ENCODE assay signal across 8 cellular contexts in the genomic region with DNA sequence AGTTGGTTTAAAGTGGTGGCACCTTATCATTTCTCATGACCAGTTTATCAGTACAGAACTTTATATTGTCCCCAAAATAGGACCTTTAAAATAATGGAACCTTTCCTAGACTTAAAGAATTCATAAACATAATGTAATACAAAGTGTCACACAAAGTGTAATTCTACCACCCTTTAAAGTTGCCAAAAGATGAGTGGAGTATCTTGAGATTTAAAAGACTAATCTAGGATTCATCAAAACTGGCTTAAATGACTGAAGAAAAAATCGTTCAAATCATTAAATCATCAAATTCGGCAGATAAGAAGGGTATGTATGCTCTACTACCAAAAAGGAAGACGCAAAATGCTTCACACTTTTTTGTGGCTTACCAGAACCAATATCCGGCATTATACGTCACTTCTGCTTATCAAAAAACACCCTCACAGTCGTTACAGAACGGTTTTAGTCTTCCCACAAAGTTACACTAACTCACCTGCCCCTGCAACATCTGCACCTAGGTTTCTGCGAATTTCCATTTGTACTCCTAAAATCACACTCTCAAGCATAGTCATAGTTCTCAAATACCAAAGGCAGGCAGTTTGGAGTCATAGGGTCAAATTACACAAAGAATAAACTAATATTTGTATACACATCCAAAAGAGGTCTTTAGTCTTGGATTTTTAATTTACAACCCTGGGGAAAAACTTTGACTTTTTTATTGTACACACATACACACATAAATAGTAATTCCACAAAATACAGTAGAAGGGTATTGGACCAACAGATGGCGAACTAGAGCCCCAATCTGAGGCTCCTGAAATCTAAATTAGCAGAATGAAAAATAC. TPM values are rescaled to one million over a fixed set of nuclear protein-coding genes. Genes with fewer than 3 reads are reported as not detected.
DNase-seq lines count a peak whose midpoint lies in the region; ATAC-seq and TF ChIP-seq lines count a peak whose summit lies in the region.

No MANE protein-coding gene starts in this region.

- peaks cover 22 to 31% of the 10 kb centered on the region in 2 donors for H3K4me1 ChIP-seq in muscle layer of duodenum (ENCODE audit: control insufficient read depth in 1 of 2, insufficient read depth in 2 of 2, low read length in 2 of 2)

- peak overlapping the region; percentile 70 for H3K27ac ChIP-seq in muscle layer of duodenum (ENCODE audit: low read length)

- no peaks in the 10 kb centered on the region for H3K9me3 ChIP-seq in muscle layer of duodenum (ENCODE audit: control insufficient read depth in 1 of 2, low read length in 2 of 2)

- intact Hi-C loops in dendritic cell treated with granulocyte-macrophage colony-stimulating factor and Interleukin-4, amounts not matched to agents 40 ng/mL and 50 ng/mL, for 4 days (cut with micrococcal nuclease): no loop called here

- no peaks in the 10 kb centered on the region for H3K27me3 Mint-ChIP-seq in dendritic cell treated with granulocyte-macrophage colony-stimulating factor and Interleukin-4, amounts not matched to agents 40 ng/mL and 50 ng/mL, for 4 days
- no peaks in the 10 kb centered on the region for H3K27me3 Mint-ChIP-seq in type B pancreatic cell

- H3K4me3 Mint-ChIP-seq in dendritic cell treated with granulocyte-macrophage colony-stimulating factor and Interleukin-4, amounts not matched to agents 40 ng/mL and 50 ng/mL, for 4 days: peak overlapping the region; percentile 85
- peak overlapping the region; percentile 91 for H3K4me3 Mint-ChIP-seq in type B pancreatic cell

- peaks cover 30% of the 10 kb centered on the region for H3K4me1 Mint-ChIP-seq in dendritic cell treated with granulocyte-macrophage colony-stimulating factor and Interleukin-4, amounts not matched to agents 40 ng/mL and 50 ng/mL, for 4 days (ENCODE audit: low read depth)
- peaks cover 29% of the 10 kb centered on the region for H3K4me1 Mint-ChIP-seq in type B pancreatic cell (ENCODE audit: unreplicated experiment)

- ATAC-seq in GM18909 (IDR thresholded peaks at IDR 0.05; ENCODE audit: poor library complexity, unreplicated experiment): no peak

- peak overlapping the region; percentile 62 to 96 for H3K4me3 ChIP-seq in muscle layer of duodenum (ENCODE audit: low read depth in 1 of 2, low read length in 2 of 2)

- no peaks in the 10 kb centered on the region for H3K9me3 Mint-ChIP-seq in dendritic cell treated with granulocyte-macrophage colony-stimulating factor and Interleukin-4, amounts not matched to agents 40 ng/mL and 50 ng/mL, for 4 days
- H3K9me3 Mint-ChIP-seq in type B pancreatic cell: peaks cover 5% of the 10 kb centered on the region

- H3K36me3 ChIP-seq in muscle layer of duodenum (ENCODE audit: control insufficient read depth in 1 of 2, insufficient read depth in 2 of 2, low read length in 2 of 2): peaks cover 0 to 24% of the 10 kb centered on the region in 2 donors

- TF ChIP-seq CTCF in type B pancreatic cell (conservative IDR thresholded peaks at IDR 0.05): peak; percentile 76

- DNase-seq in NCI-H345 (lab: John Stamatoyannopoulos, UW) (peak; percentile 20), NCI-H345 treated with DMSO at 0.1 percent for 48 hours (lab: John Stamatoyannopoulos, UW; ENCODE audit: unreplicated experiment) (no peak), M059J (ENCODE audit: low read depth) (peak; percentile 66), T-helper 9 cell (peak; percentile 39), type B pancreatic cell (ENCODE audit: extremely low spot score, unreplicated experiment) (no peak)

- peaks cover 43% of the 10 kb centered on the region for H3K36me3 Mint-ChIP-seq in dendritic cell treated with granulocyte-macrophage colony-stimulating factor and Interleukin-4, amounts not matched to agents 40 ng/mL and 50 ng/mL, for 4 days (ENCODE audit: low read depth)
- H3K36me3 Mint-ChIP-seq in type B pancreatic cell: peaks cover 25% of the 10 kb centered on the region

- peak overlapping the region; percentile 97 for H3K27ac Mint-ChIP-seq in dendritic cell treated with granulocyte-macrophage colony-stimulating factor and Interleukin-4, amounts not matched to agents 40 ng/mL and 50 ng/mL, for 4 days
- peak overlapping the region; percentile 88 for H3K27ac Mint-ChIP-seq in type B pancreatic cell

- H3K27me3 ChIP-seq in muscle layer of duodenum (ENCODE audit: low read depth, low read length): no peaks in the 10 kb centered on the region

RNA-seq across cellular contexts. Expression of gene KANSL1, which starts 1.4 kb away (rescaled TPM):
- 18.4 and 30.7 TPM in 2 replicates for total RNA-seq in M059J (2014; rRNA removed; shearing (Covaris generic))
- total RNA-seq in type B pancreatic cell (ENCODE audit: low replicate concordance): 85.4 and 129 TPM in 2 replicates

Comparison
In these comparisons a context has a peak if more than half of its experiments do, and no peak if none do; other contexts are left out.
1. DNase-seq: peak in NCI-H345 (single experiment), M059J (single experiment) and T-helper 9 cell (single experiment); none in NCI-H345 treated with DMSO at 0.1 percent for 48 hours (single experiment) and type B pancreatic cell (single experiment).